In the genomic region with DNA sequence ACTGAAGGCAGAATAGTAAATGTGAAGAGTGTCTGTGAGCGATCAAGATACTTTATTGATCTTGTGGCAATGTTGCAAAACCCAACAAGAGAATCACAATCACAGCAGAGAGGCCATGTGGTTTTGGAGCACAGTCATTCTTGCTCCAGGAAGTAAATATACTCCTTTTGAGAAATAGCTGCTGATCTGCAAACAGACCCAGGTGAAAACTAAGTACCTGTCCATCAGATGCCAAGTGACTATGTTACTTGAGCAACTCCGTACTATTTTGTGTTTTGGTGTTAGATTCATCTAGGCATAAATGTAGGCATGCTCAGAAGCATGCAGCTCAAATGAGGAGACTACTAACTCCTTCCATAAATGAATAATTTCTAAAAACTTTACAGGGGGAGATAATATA, we compare ENCODE assay signal across 28 cellular contexts.
"Had no signal": no experiment of that assay in that cellular context is flagged by ENCODE, and none has a peak within 500 bp of the region (broad histone marks: within the 10 kb centered on the region; RNA-seq: fewer than 3 reads in every experiment).

No MANE protein-coding gene starts in this region.

- H3K4me1 ChIP-seq: neural progenitor cell, parathyroid adenoma, psoas muscle, right lobe of liver, suprapubic skin, testis, tibial artery, transverse colon, vagina had no signal

- H3K9ac ChIP-seq: neural progenitor cell, parathyroid adenoma had no signal

- DNase-seq: natural killer cell; occipital lobe; ovary; posterior cingulate gyrus; psoas muscle; right cardiac atrium; right lobe of liver; sigmoid colon; small intestine; stimulated activated CD4-positive, alpha-beta T cell treated with anti-CD3 and anti-CD28 coated beads, Interleukin-1b, Interleukin-23, amount 100 ng/mL, for 48 hours; stimulated activated CD4-positive, alpha-beta T cell treated with anti-CD3 and anti-CD28 coated beads, Interleukin-4, amount 100 ng/mL, for 1 hour; stimulated activated CD4-positive, alpha-beta T cell treated with anti-CD3 and anti-CD28 coated beads, Interleukin-4, amount 100 ng/mL, for 4 hours; stimulated activated CD8-positive, alpha-beta memory T cell treated with anti-CD3 and anti-CD28 coated beads, Interleukin-4, amount 100 ng/mL, for 48 hours; stimulated activated naive CD4-positive, alpha-beta T cell; stimulated activated naive CD8-positive, alpha-beta T cell treated with anti-CD3 and anti-CD28 coated beads, Interleukin-15, amount 100 ng/mL, for 72 hours; stimulated activated naive CD8-positive, alpha-beta T cell treated with anti-CD3 and anti-CD28 coated beads, Interleukin-15, Interleukin-2, amounts not matched to agents 100 U/mL and 50 U/mL, for 24 hours; substantia nigra; testis; tibial artery; transverse colon had no signal

- H3K36me3 ChIP-seq: neural progenitor cell, ovary, right lobe of liver, sigmoid colon, suprapubic skin, tibial artery, transverse colon, vagina had no signal

- H3K27ac Mint-ChIP-seq: natural killer cell; nephron; neural progenitor cell; progenitor cell of endocrine pancreas; stimulated activated memory B cell treated with anti-CD40 and anti-IgM and Interleukin-4, amounts not matched to agents 10 μg/mL and 1 μg/mL and 100 μg/mL, for 72 hours; stimulated activated naive CD8-positive, alpha-beta T cell treated with anti-CD3 and anti-CD28 coated beads, Interleukin-15, amount 100 ng/mL, for 72 hours; type B pancreatic cell had no signal

- H3K79me2 ChIP-seq: parathyroid adenoma had no signal

- H3K4me2 ChIP-seq: neural progenitor cell had no signal

- H3K4me3 ChIP-seq: neural progenitor cell, ovary, psoas muscle, right lobe of liver, sigmoid colon, suprapubic skin, testis, tibial artery, transverse colon, vagina had no signal

- H3K27me3 ChIP-seq: neural progenitor cell, ovary, right lobe of liver, sigmoid colon, suprapubic skin, testis, tibial artery, transverse colon, vagina had no signal

- H3K9me3 ChIP-seq: ovary, psoas muscle, right lobe of liver, testis, vagina had no signal

- H3K27me3 Mint-ChIP-seq: progenitor cell of endocrine pancreas; stimulated activated memory B cell treated with anti-CD40 and anti-IgM and Interleukin-4, amounts not matched to agents 10 μg/mL and 1 μg/mL and 100 μg/mL, for 72 hours; stimulated activated naive CD8-positive, alpha-beta T cell treated with anti-CD3 and anti-CD28 coated beads, Interleukin-15, amount 100 ng/mL, for 72 hours; type B pancreatic cell had no signal

- ATAC-seq: natural killer cell; psoas muscle; right cardiac atrium; right lobe of liver; stimulated activated memory B cell treated with anti-CD40 and anti-IgM and Interleukin-4, amounts not matched to agents 10 μg/mL and 1 μg/mL and 100 μg/mL, for 72 hours; stimulated activated naive CD8-positive, alpha-beta T cell treated with anti-CD3 and anti-CD28 coated beads, Interleukin-15, amount 100 ng/mL, for 72 hours; stimulated activated naive CD8-positive, alpha-beta T cell treated with anti-CD3 and anti-CD28 coated beads, Interleukin-15, Interleukin-2, amounts not matched to agents 100 U/mL and 50 U/mL, for 24 hours had no signal

- H3K36me3 Mint-ChIP-seq: natural killer cell; neural progenitor cell; stimulated activated memory B cell treated with anti-CD40 and anti-IgM and Interleukin-4, amounts not matched to agents 10 μg/mL and 1 μg/mL and 100 μg/mL, for 72 hours; type B pancreatic cell had no signal

- H3K4me3 Mint-ChIP-seq: natural killer cell; nephron; neural progenitor cell; stimulated activated memory B cell treated with anti-CD40 and anti-IgM and Interleukin-4, amounts not matched to agents 10 μg/mL and 1 μg/mL and 100 μg/mL, for 72 hours; stimulated activated naive CD8-positive, alpha-beta T cell treated with anti-CD3 and anti-CD28 coated beads, Interleukin-15, amount 100 ng/mL, for 72 hours; type B pancreatic cell had no signal

- H2AFZ ChIP-seq: neural progenitor cell, parathyroid adenoma had no signal

- H3K4me1 Mint-ChIP-seq: natural killer cell; nephron; neural progenitor cell; stimulated activated memory B cell treated with anti-CD40 and anti-IgM and Interleukin-4, amounts not matched to agents 10 μg/mL and 1 μg/mL and 100 μg/mL, for 72 hours; stimulated activated naive CD8-positive, alpha-beta T cell treated with anti-CD3 and anti-CD28 coated beads, Interleukin-15, amount 100 ng/mL, for 72 hours had no signal

- H3K27ac ChIP-seq: neural progenitor cell, ovary, parathyroid adenoma, psoas muscle, right lobe of liver, sigmoid colon, suprapubic skin, testis, tibial artery, transverse colon, vagina had no signal
